8 cellular contexts compared by ENCODE assay signal in the genomic region with DNA sequence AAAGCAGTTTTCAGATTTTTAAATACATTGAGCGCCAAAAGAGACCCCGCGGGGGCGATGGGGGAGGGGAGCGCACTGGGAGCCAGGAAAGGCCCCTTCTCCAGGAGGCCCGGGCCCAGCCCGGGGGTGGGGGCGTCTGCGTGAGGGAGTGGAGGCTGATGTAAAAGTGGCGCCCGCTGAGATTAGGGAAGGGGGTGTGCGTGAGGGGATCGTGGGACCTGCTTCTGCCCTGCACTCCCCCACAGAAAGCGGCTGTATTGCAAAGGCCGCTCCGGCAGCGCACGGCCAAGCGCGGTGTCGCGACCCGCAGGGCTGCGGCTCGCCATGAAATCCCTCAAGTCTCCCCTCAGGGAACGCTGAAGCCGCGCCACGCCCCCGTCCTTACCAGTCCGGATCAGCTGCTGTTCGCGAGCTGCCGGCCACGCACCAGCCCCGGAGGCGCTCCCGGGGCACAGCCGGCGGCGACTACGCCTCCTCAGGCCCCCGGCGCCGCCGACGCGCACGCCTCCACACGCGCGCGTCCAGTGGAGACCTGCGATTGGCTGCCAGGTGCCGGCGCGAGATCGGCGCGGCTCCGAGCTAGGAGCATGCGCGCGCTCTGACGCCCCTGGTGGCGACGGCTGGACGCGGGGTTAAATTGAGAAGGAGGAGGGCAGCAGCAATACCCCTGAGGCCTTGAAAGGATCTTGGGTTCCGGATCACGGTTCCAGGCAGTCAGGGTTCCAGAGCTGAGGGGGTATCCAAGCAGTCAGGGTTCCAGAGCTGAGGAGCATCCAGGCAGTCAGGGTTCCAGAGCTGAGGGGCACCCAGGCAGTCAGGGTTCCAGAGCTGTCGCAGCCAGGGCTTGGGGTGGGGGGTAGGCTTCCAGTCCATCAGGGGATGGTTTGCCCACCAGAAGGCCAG. TPM values are rescaled to one million over a fixed set of nuclear protein-coding genes. Genes with fewer than 3 reads are reported as not detected.
DNase-seq lines count a peak whose midpoint lies in the region; ATAC-seq and TF ChIP-seq lines count a peak whose summit lies in the region.

A gene with protein sequence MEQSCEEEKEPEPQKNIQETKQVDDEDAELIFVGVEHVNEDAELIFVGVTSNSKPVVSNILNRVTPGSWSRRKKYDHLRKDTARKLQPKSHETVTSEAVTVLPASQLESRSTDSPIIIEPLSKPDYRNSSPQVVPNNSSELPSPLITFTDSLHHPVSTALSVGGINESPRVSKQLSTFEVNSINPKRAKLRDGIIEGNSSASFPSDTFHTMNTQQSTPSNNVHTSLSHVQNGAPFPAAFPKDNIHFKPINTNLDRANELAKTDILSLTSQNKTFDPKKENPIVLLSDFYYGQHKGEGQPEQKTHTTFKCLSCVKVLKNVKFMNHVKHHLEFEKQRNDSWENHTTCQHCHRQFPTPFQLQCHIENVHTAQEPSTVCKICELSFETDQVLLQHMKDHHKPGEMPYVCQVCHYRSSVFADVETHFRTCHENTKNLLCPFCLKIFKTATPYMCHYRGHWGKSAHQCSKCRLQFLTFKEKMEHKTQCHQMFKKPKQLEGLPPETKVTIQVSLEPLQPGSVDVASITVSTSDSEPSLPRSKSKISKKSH (minus strand): TSS at position 469 of the 903 bp plus-strand sequence. CDS start 19,344 bp downstream, outside the sequence.

- DNase-seq in DMS153 treated with DMSO at 0.1 percent for 48 hours (lab: John Stamatoyannopoulos, UW; ENCODE audit: unreplicated experiment) (peak; percentile 61), Karpas-422 (peak; percentile 97), SK-N-SH (peak; percentile 94), heart left ventricle (peak; percentile 36 to 82 (median 55)), psoas muscle (peak; percentile 49 to 73)
- peak; percentile 82 to 91 for DNase-seq in activated naive CD4-positive, alpha-beta T cell treated with anti-CD3 and anti-CD28 coated beads, Interleukin-2, amount 50 U/mL, for 72 hours (ENCODE audit: low spot score in 2 of 2)

- H3K4me1 ChIP-seq in Karpas-422 (ENCODE audit: low read length): peaks cover 26% of the 10 kb centered on the region
- H3K4me1 ChIP-seq in SK-N-SH (ENCODE audit: control insufficient read depth in 1 of 2, insufficient read depth in 2 of 2, low read depth in 1 of 2, low read length in 1 of 2): peaks cover 0 to 2% of the 10 kb centered on the region in 2 experiments; a peak in 1 of 4 replicates
- H3K4me1 ChIP-seq in heart left ventricle: peaks cover 0 to 11% (median 0%) of the 10 kb centered on the region in 12 donors
- no peaks in the 10 kb centered on the region for H3K4me1 ChIP-seq in psoas muscle
- H3K4me1 ChIP-seq in urinary bladder (ENCODE audit: insufficient read depth): no peaks in the 10 kb centered on the region

- H3K27me3 ChIP-seq in Karpas-422 (ENCODE audit: low read length) (no peaks in the 10 kb centered on the region), SK-N-SH (ENCODE audit: insufficient read depth) (no peaks in the 10 kb centered on the region), heart left ventricle (peaks cover 0 to 17% (median 0%) of the 10 kb centered on the region in 9 donors), psoas muscle (ENCODE audit: insufficient read depth in 3 of 3, low read length in 2 of 3) (peaks cover 0 to 19% (median 14%) of the 10 kb centered on the region in 3 donors)

- H2AFZ ChIP-seq in Karpas-422 (ENCODE audit: low read length) (peak within 1 kb of the TSS; percentile 84), SK-N-SH (ENCODE audit: low read depth) (peak within 1 kb of the TSS; percentile 84)

- TF ChIP-seq RAD21 in SK-N-SH (IDR thresholded peaks at IDR 0.05; ENCODE audit: low read length): no peak

- H3K36me3 ChIP-seq in Karpas-422 (ENCODE audit: insufficient read depth, low read length) (peaks cover 26% of the 10 kb centered on the region), SK-N-SH (replicated peaks in 1 of 2; ENCODE audit: control insufficient read depth in 1 of 2, insufficient read depth in 2 of 2, low read length in 1 of 2) (peaks cover 10 to 22% of the 10 kb centered on the region in 2 experiments), heart left ventricle (no peaks in the 10 kb centered on the region), psoas muscle (ENCODE audit: insufficient read depth in 1 of 2, low read depth in 1 of 2) (no peaks in the 10 kb centered on the region), urinary bladder (ENCODE audit: insufficient read depth) (no peaks in the 10 kb centered on the region)

- H3K9me3 Mint-ChIP-seq in activated naive CD4-positive, alpha-beta T cell treated with anti-CD3 and anti-CD28 coated beads, Interleukin-2, amount 50 U/mL, for 72 hours: peaks cover 3 to 9% of the 10 kb centered on the region in 2 donors

- H3K9me3 ChIP-seq in Karpas-422 (ENCODE audit: low read length): peaks cover 5% of the 10 kb centered on the region; the same call in 1 of the 2 replicates
- no peaks in the 10 kb centered on the region for H3K9me3 ChIP-seq in SK-N-SH
- peaks cover 0 to 22% (median 12%) of the 10 kb centered on the region in 12 donors for H3K9me3 ChIP-seq in heart left ventricle
- peaks cover 3% of the 10 kb centered on the region for H3K9me3 ChIP-seq in psoas muscle

- TF ChIP-seq CTCF in SK-N-SH (IDR thresholded peaks at IDR 0.05) (peak; percentile 75), heart left ventricle (IDR thresholded peaks at IDR 0.05) (peak in 10 of 12 donors; percentile 8 to 52 (median 35)), psoas muscle (IDR thresholded peaks at IDR 0.05) (no peak)

- H3K9ac ChIP-seq in Karpas-422 (ENCODE audit: low read length) (peak within 1 kb of the TSS; percentile 91), SK-N-SH (peak within 1 kb of the TSS; percentile 79)

- H3K4me2 ChIP-seq in Karpas-422 (ENCODE audit: low read depth, low read length, poor library complexity, severe bottlenecking) (peak within 1 kb of the TSS; percentile 84), SK-N-SH (peak within 1 kb of the TSS; percentile 92)

- peak within 1 kb of the TSS in 1 of 2 donors; percentile 71 for H3K27ac Mint-ChIP-seq in activated naive CD4-positive, alpha-beta T cell treated with anti-CD3 and anti-CD28 coated beads, Interleukin-2, amount 50 U/mL, for 72 hours

- H3K36me3 Mint-ChIP-seq in activated naive CD4-positive, alpha-beta T cell treated with anti-CD3 and anti-CD28 coated beads, Interleukin-2, amount 50 U/mL, for 72 hours: peaks cover 19 to 26% of the 10 kb centered on the region in 2 donors

- TF ChIP-seq EP300 in SK-N-SH (IDR thresholded peaks at IDR 0.05; ENCODE audit: borderline replicate concordance in 1 of 2, low read depth in 1 of 2, low read length in 1 of 2): no peak

- TF ChIP-seq POLR2A in heart left ventricle (IDR thresholded peaks at IDR 0.05): no peak

- H4K20me1 ChIP-seq in Karpas-422 (ENCODE audit: insufficient read depth, low read depth, low read length) (no peaks in the 10 kb centered on the region), SK-N-SH (ENCODE audit: insufficient read depth) (no peaks in the 10 kb centered on the region)

- H3K79me2 ChIP-seq in Karpas-422 (ENCODE audit: low read length): peaks cover 29% of the 10 kb centered on the region
- no peaks in the 10 kb centered on the region for H3K79me2 ChIP-seq in SK-N-SH (ENCODE audit: insufficient read depth)

- peak within 1 kb of the TSS; percentile 95 for H3K4me3 ChIP-seq in Karpas-422 (ENCODE audit: low read length)
- H3K4me3 ChIP-seq in SK-N-SH (ENCODE audit: low read depth in 2 of 2, low read length in 1 of 2): peak within 1 kb of the TSS; percentile 76 to 82
- peak within 1 kb of the TSS; percentile 33 to 66 (median 47) for H3K4me3 ChIP-seq in heart left ventricle
- peak within 1 kb of the TSS; percentile 58 for H3K4me3 ChIP-seq in psoas muscle
- H3K4me3 ChIP-seq in urinary bladder (ENCODE audit: low read depth, low read length): peak within 1 kb of the TSS; percentile 34

- WGBS in SK-N-SH (ENCODE audit: low lambda C conversion rate): 10% methylated on average over 10 of the region's 72 CpGs
- WGBS in heart left ventricle, 4 donors: 3 to 5% (median 3%) methylated on average over 41 to 72 of the region's 72 CpGs
- 1 to 3% (median 2%) methylated on average over 67 to 72 of the region's 72 CpGs for WGBS in psoas muscle, 3 donors
- 3% methylated on average over 72 of the region's 72 CpGs for WGBS in urinary bladder

- H3K27ac ChIP-seq in Karpas-422 (ENCODE audit: low read length) (no peak within 1 kb of the TSS; the same call in 1 of the 2 replicates), SK-N-SH (ENCODE audit: low read depth in 2 of 2, low read length in 1 of 2) (peak within 1 kb of the TSS in 1 of 2 experiments; percentile 64; a peak in 2 of 4 replicates), heart left ventricle (no peak within 1 kb of the TSS), psoas muscle (no peak within 1 kb of the TSS), urinary bladder (ENCODE audit: low read depth) (no peak within 1 kb of the TSS)

- ATAC-seq in GM21576 (IDR thresholded peaks at IDR 0.05; ENCODE audit: unreplicated experiment) (peak; percentile 89), heart left ventricle (peak; percentile 78 to 97 (median 89)), psoas muscle (peak; percentile 48 to 82 (median 80))
- ATAC-seq in activated naive CD4-positive, alpha-beta T cell treated with anti-CD3 and anti-CD28 coated beads, Interleukin-2, amount 50 U/mL, for 72 hours: peak; percentile 98 to 99

- H3K9me2 ChIP-seq in Karpas-422 (replicated peaks; ENCODE audit: insufficient read depth, low read length) (no peaks in the 10 kb centered on the region), SK-N-SH (no peaks in the 10 kb centered on the region)

- H3F3A ChIP-seq in SK-N-SH (replicated peaks; ENCODE audit: insufficient read depth): peaks cover 4% of the 10 kb centered on the region

- CTCF ChIA-PET in SK-N-SH (lab: Yijun Ruan, JAX): interaction anchor here (0.6 to 3.4 kb wide), 29 partner anchors 10 to 377 kb away, joined by 3 to 27 read pairs (median 4); a partner anchor contains a TSS

- intact Hi-C loops in heart left ventricle (cut with DNase I) (no loop called here), psoas muscle (cut with DNase I) (no loop called here)

- POLR2A ChIA-PET in SK-N-SH (lab: Yijun Ruan, JAX): interaction anchor here (0.6 to 0.9 kb wide), 2 partner anchors 44 to 242 kb away, joined by 3 read pairs; no protein-coding TSS in a partner anchor

TF ChIP-seq in SK-N-SH, 30 proteins besides CTCF, POLR2A, EP300 and RAD21 (continues in another document):
- TF ChIP-seq RCOR1 (IDR thresholded peaks at IDR 0.05; ENCODE audit: low read length) (no peak), MXI1 (IDR thresholded peaks at IDR 0.05; ENCODE audit: low read depth, low read length) (peak; percentile 68)

RNA-seq across cellular contexts. Expression of the gene that starts here (rescaled TPM):
- 2.5 and 10.3 TPM in 2 replicates for total RNA-seq in Karpas-422 (2014; rRNA removed; shearing (Covaris generic); ENCODE audit: low replicate concordance)
- polyA plus RNA-seq in SK-N-SH (2012; rRNA removed) (0.82 and 1.2 TPM in 2 replicates), heart left ventricle (under 1 TPM; 0.06 to 0.19 TPM), psoas muscle (under 1 TPM; 0.06 to 0.23 (median 0.09) TPM), urinary bladder (0.48 TPM)
- 1.1 TPM in 2 replicates for polyA plus RNA-seq in SK-N-SH (2012; cell fraction: cytosol; rRNA removed)
- polyA plus RNA-seq in SK-N-SH (2012; cell fraction: nucleus; rRNA removed): 0.70 and 1.3 TPM in 2 replicates
- total RNA-seq in activated naive CD4-positive, alpha-beta T cell treated with anti-CD3 and anti-CD28 coated beads, Interleukin-2, amount 50 U/mL, for 72 hours: 1 to 10 TPM; 2.4 to 2.8 TPM
- total RNA-seq in heart left ventricle (1 to 10 TPM in 4 of 9 donors, under 1 TPM in 5; 0.19 to 1.5 (median 0.84) TPM), psoas muscle (under 1 TPM; 0.10 to 0.54 (median 0.29) TPM), urinary bladder (1.9 TPM)

Comparison
In these comparisons a context has a peak if more than half of its experiments do, and no peak if none do; other contexts are left out.
1. Peak in DNase-seq, ATAC-seq and H3K4me3 ChIP-seq in psoas muscle; RNA of the gene not detected or under 1 TPM.
2. H3K4me3 ChIP-seq: peak in every context shown above with its lines; median percentile 95 in Karpas-422; 79 in SK-N-SH; 58 in psoas muscle; 47 in heart left ventricle; 34 in urinary bladder.